Comparison of ENCODE assay signal across 14 cellular contexts in the genomic region with DNA sequence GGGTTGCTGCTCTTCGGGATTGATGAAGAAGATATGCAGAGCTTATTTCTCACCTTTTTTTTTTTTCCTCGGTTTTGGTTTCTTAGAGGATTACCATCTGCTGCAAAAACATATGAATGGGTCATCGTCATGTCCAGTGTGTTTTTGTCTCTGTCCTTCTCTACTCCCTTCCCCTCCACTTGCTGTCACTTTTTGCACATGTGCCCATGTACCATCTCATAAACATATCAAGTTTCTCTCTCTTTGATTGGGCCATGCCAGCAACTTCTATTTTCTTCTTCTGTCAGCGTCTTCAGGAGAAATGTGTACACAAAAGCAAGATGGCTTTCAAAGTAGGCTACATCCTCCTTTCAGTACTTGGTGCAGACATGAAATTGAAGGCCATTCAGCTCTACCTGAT. TPM values are rescaled to one million over a fixed set of nuclear protein-coding genes. Genes with fewer than 3 reads are reported as not detected.
DNase-seq lines count a peak whose midpoint lies in the region; ATAC-seq lines count a peak whose summit lies in the region.
"Had no signal": no experiment of that assay in that cellular context is flagged by ENCODE, and none has a peak within 500 bp of the region (broad histone marks: within the 10 kb centered on the region; RNA-seq: fewer than 3 reads in every experiment).

No MANE protein-coding gene starts in this region.

- DNase-seq in substantia nigra (lab: John Stamatoyannopoulos, UW) = no peak
- DNase-seq in activated CD4-positive, alpha-beta T cell treated with anti-CD3 and anti-CD28 coated beads for 1 hour = no peak
- no peak for DNase-seq in activated naive CD4-positive, alpha-beta T cell treated with anti-CD3 and anti-CD28 coated beads for 36 hours
- no peak for DNase-seq in activated effector memory CD4-positive, alpha-beta T cell treated with anti-CD3 and anti-CD28 coated beads, Interleukin-2, amount 50 U/mL, for 16 hours
- DNase-seq: activated naive CD4-positive, alpha-beta T cell; brain microvascular endothelial cell; NCI-H1930; NCI-H510A treated with DMSO at 0.1 percent for 48 hours; stimulated activated CD4-positive, alpha-beta T cell treated with anti-CD3 and anti-CD28 coated beads, Interleukin-2, amount 100 ng/mL, for 48 hours; stimulated activated CD8-positive, alpha-beta memory T cell treated with anti-CD3 and anti-CD28 coated beads, Interleukin-4, amount 100 ng/mL, for 48 hours had no signal

- peaks cover 12% of the 10 kb centered on the region for H3K4me1 Mint-ChIP-seq in activated naive CD4-positive, alpha-beta T cell treated with anti-CD3 and anti-CD28 coated beads for 36 hours (ENCODE audit: low read depth)

- H3K9me3 ChIP-seq in HUES48 (ENCODE audit: control insufficient read depth, insufficient read depth, low read length) (no peaks in the 10 kb centered on the region), mucosa of stomach (ENCODE audit: control insufficient read depth, low read length) (no peaks in the 10 kb centered on the region)

- H3K4me3 Mint-ChIP-seq in activated naive CD4-positive, alpha-beta T cell treated with anti-CD3 and anti-CD28 coated beads for 36 hours = no peak overlapping the region

- H3K27me3 ChIP-seq in HUES48 (ENCODE audit: control insufficient read depth, insufficient read depth, low read length) (no peaks in the 10 kb centered on the region), mucosa of stomach (ENCODE audit: control insufficient read depth, insufficient read depth, low read length) (no peaks in the 10 kb centered on the region)
- H3K27me3 ChIP-seq: brain microvascular endothelial cell had no signal

- H3K27ac Mint-ChIP-seq in activated naive CD4-positive, alpha-beta T cell treated with anti-CD3 and anti-CD28 coated beads for 36 hours = no peak overlapping the region

- H3K9ac ChIP-seq in HUES48 (ENCODE audit: low read depth, low read length) = no peak overlapping the region
- H3K9ac ChIP-seq in mucosa of stomach (ENCODE audit: low read length) = peak overlapping the region; percentile 51

- CTCF ChIA-PET in activated naive CD4-positive, alpha-beta T cell treated with anti-CD3 and anti-CD28 coated beads for 36 hours (lab: Charles Lee) = interaction anchor here (0.6 kb wide), 1 partner anchor 45 kb away, joined by 3 read pairs; no protein-coding TSS in a partner anchor

- no peak overlapping the region for H3K4me3 ChIP-seq in HUES48 (ENCODE audit: low read depth, low read length)
- H3K4me3 ChIP-seq in mucosa of stomach (ENCODE audit: low read length) = no peak overlapping the region

- intact Hi-C loops in activated naive CD4-positive, alpha-beta T cell treated with anti-CD3 and anti-CD28 coated beads for 36 hours (cut with micrococcal nuclease) = no loop called here

- no peaks in the 10 kb centered on the region for H3K36me3 Mint-ChIP-seq in activated naive CD4-positive, alpha-beta T cell treated with anti-CD3 and anti-CD28 coated beads for 36 hours (ENCODE audit: low read depth)

- ATAC-seq in HG03432 (IDR thresholded peaks at IDR 0.05; ENCODE audit: unreplicated experiment) = no peak

- H3K36me3 ChIP-seq in HUES48 (ENCODE audit: control insufficient read depth, insufficient read depth, low read length) (peaks cover 42% of the 10 kb centered on the region), mucosa of stomach (ENCODE audit: control insufficient read depth, insufficient read depth, low read length) (no peaks in the 10 kb centered on the region)

- peaks cover 3% of the 10 kb centered on the region for H3K27me3 Mint-ChIP-seq in activated naive CD4-positive, alpha-beta T cell treated with anti-CD3 and anti-CD28 coated beads for 36 hours (ENCODE audit: low read depth)

- H3K27ac ChIP-seq in HUES48 (ENCODE audit: low read depth, low read length) = peak overlapping the region; percentile 80
- peak overlapping the region; percentile 95 for H3K27ac ChIP-seq in cingulate gyrus (ENCODE audit: low read depth, low read length)
- peak overlapping the region; percentile 94 for H3K27ac ChIP-seq in substantia nigra (ENCODE audit: low read depth, low read length, poor library complexity, severe bottlenecking)
- H3K27ac ChIP-seq: brain microvascular endothelial cell had no signal

- H3K4me1 ChIP-seq in HUES48 (ENCODE audit: control insufficient read depth, insufficient read depth, low read length) (peaks cover 37% of the 10 kb centered on the region), mucosa of stomach (ENCODE audit: control insufficient read depth, insufficient read depth, low read length) (peaks cover 40% of the 10 kb centered on the region)

- H3K9me3 Mint-ChIP-seq in activated naive CD4-positive, alpha-beta T cell treated with anti-CD3 and anti-CD28 coated beads for 36 hours = peaks cover 4% of the 10 kb centered on the region

RNA-seq across cellular contexts. Expression of gene ZNF462, which starts 57.1 kb away (rescaled TPM):
- total RNA-seq in activated naive CD4-positive, alpha-beta T cell treated with anti-CD3 and anti-CD28 coated beads for 36 hours = under 1 TPM; 0.33 to 0.40 TPM
